1 cellular context compared by ENCODE assay signal in the genomic region with DNA sequence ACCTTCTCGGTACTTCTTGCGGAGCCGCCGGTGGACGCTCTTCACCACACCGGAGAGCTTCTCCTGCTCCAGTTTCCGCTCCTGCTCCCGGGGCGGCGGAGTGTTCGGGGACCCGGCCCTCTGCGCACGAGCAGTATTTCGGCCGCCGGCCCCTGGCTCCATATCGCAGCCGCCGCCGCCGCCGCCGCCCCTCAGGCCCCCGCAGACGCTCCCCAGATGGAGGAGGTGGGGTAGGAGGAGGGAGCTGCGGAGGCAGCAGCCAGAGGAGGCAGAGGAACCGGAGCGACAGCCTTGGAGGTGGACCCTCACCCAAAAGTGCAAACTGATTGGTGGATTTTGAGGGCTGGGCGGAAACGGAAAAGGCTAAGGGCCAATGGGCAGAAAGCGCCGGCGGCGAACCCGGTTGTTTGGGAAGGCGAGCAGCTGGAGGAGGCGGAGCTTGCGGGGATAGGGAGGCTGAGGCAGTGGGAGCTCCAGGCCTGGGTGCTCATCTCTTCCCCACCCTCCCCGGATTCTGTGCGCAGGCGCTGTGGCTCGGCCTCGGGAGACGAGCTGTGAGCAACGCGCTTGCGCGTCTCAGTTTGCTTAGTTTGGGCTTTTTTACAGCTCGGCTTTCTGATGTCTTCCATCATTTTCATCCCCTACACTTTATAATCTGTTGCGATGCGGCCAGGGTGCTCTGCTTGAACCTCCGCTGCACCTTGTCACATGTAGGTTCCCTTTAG.
A peak's percentile ranks its signal among the peaks of the same experiment; 100 is the strongest.
TF ChIP-seq lines count a peak whose summit lies in the region.

No MANE protein-coding gene starts in this region.

TF ChIP-seq in HepG2, 621 proteins besides CTCF, POLR2A, EP300 and RAD21 (continued from another document and continues in another):
- TF ChIP-seq, protein P1, sequence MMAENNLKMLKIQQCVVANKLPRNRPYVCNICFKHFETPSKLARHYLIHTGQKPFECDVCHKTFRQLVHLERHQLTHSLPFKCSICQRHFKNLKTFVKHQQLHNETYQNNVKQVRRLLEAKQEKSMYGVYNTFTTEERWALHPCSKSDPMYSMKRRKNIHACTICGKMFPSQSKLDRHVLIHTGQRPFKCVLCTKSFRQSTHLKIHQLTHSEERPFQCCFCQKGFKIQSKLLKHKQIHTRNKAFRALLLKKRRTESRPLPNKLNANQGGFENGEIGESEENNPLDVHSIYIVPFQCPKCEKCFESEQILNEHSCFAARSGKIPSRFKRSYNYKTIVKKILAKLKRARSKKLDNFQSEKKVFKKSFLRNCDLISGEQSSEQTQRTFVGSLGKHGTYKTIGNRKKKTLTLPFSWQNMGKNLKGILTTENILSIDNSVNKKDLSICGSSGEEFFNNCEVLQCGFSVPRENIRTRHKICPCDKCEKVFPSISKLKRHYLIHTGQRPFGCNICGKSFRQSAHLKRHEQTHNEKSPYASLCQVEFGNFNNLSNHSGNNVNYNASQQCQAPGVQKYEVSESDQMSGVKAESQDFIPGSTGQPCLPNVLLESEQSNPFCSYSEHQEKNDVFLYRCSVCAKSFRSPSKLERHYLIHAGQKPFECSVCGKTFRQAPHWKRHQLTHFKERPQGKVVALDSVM (CRISPR knock-in tag; IDR thresholded peaks at IDR 0.05): peak; percentile 97
- TF ChIP-seq KLF15 (CRISPR knock-in tag; IDR thresholded peaks at IDR 0.05; ENCODE audit: borderline replicate concordance): no peak
- TF ChIP-seq ZNF775 (CRISPR knock-in tag; IDR thresholded peaks at IDR 0.05; ENCODE audit: borderline replicate concordance): no peak
- TF ChIP-seq, protein P2, sequence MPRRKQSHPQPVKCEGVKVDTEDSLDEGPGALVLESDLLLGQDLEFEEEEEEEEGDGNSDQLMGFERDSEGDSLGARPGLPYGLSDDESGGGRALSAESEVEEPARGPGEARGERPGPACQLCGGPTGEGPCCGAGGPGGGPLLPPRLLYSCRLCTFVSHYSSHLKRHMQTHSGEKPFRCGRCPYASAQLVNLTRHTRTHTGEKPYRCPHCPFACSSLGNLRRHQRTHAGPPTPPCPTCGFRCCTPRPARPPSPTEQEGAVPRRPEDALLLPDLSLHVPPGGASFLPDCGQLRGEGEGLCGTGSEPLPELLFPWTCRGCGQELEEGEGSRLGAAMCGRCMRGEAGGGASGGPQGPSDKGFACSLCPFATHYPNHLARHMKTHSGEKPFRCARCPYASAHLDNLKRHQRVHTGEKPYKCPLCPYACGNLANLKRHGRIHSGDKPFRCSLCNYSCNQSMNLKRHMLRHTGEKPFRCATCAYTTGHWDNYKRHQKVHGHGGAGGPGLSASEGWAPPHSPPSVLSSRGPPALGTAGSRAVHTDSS (CRISPR knock-in tag; conservative IDR thresholded peaks at IDR 0.05): no peak
- TF ChIP-seq ZNF615 (CRISPR knock-in tag; IDR thresholded peaks at IDR 0.05; ENCODE audit: borderline replicate concordance): no peak
- TF ChIP-seq ISL2 (CRISPR knock-in tag; IDR thresholded peaks at IDR 0.05): no peak
- TF ChIP-seq THYN1 (CRISPR knock-in tag; IDR thresholded peaks at IDR 0.05; ENCODE audit: borderline replicate concordance, low read depth): no peak
- no peak for TF ChIP-seq SMARCC2 (IDR thresholded peaks at IDR 0.05)
- TF ChIP-seq MTA3 (CRISPR knock-in tag; IDR thresholded peaks at IDR 0.05): no peak
- TF ChIP-seq ZNF773 (CRISPR knock-in tag; IDR thresholded peaks at IDR 0.05; ENCODE audit: borderline replicate concordance): no peak
- peak; percentile 79; the same call in 1 of the 2 replicates for TF ChIP-seq KLF11 (CRISPR knock-in tag; IDR thresholded peaks at IDR 0.05)
- TF ChIP-seq PAWR (CRISPR knock-in tag; IDR thresholded peaks at IDR 0.05; ENCODE audit: borderline replicate concordance): no peak
- no peak for TF ChIP-seq SNAI1 (CRISPR knock-in tag; IDR thresholded peaks at IDR 0.05; ENCODE audit: borderline replicate concordance)
- TF ChIP-seq TMF1 (CRISPR knock-in tag; IDR thresholded peaks at IDR 0.05; ENCODE audit: low read depth): no peak
- no peak for TF ChIP-seq ZNF564 (CRISPR knock-in tag; IDR thresholded peaks at IDR 0.05)
- no peak for TF ChIP-seq PHF21A (CRISPR knock-in tag; IDR thresholded peaks at IDR 0.05)
- TF ChIP-seq SP1 (IDR thresholded peaks at IDR 0.05): no peak
- TF ChIP-seq SP1 (CRISPR knock-in tag; IDR thresholded peaks at IDR 0.05): peak; percentile 53; the same call in 1 of the 2 replicates
- TF ChIP-seq, protein P3, sequence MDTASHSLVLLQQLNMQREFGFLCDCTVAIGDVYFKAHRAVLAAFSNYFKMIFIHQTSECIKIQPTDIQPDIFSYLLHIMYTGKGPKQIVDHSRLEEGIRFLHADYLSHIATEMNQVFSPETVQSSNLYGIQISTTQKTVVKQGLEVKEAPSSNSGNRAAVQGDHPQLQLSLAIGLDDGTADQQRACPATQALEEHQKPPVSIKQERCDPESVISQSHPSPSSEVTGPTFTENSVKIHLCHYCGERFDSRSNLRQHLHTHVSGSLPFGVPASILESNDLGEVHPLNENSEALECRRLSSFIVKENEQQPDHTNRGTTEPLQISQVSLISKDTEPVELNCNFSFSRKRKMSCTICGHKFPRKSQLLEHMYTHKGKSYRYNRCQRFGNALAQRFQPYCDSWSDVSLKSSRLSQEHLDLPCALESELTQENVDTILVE (CRISPR knock-in tag; IDR thresholded peaks at IDR 0.05): peak; percentile 44; the same call in 1 of the 2 replicates
- TF ChIP-seq, protein P4, sequence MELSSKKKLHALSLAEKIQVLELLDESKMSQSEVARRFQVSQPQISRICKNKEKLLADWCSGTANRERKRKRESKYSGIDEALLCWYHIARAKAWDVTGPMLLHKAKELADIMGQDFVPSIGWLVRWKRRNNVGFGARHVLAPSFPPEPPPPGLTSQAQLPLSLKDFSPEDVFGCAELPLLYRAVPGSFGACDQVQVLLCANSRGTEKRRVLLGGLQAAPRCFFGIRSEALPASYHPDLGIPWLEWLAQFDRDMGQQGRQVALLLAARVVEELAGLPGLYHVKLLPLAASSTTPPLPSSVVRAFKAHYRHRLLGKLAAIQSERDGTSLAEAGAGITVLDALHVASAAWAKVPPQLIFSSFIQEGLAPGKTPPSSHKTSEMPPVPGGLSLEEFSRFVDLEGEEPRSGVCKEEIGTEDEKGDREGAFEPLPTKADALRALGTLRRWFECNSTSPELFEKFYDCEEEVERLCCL (CRISPR knock-in tag; IDR thresholded peaks at IDR 0.05; ENCODE audit: borderline replicate concordance): no peak
- TF ChIP-seq ELF1 (CRISPR knock-in tag; IDR thresholded peaks at IDR 0.05): peak; percentile 71; the same call in 1 of the 2 replicates
- TF ChIP-seq, protein P5, sequence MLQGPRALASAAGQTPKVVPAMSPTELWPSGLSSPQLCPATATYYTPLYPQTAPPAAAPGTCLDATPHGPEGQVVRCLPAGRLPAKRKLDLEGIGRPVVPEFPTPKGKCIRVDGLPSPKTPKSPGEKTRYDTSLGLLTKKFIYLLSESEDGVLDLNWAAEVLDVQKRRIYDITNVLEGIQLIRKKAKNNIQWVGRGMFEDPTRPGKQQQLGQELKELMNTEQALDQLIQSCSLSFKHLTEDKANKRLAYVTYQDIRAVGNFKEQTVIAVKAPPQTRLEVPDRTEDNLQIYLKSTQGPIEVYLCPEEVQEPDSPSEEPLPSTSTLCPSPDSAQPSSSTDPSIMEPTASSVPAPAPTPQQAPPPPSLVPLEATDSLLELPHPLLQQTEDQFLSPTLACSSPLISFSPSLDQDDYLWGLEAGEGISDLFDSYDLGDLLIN (CRISPR knock-in tag; IDR thresholded peaks at IDR 0.05; ENCODE audit: borderline replicate concordance): no peak
- TF ChIP-seq, protein P6, sequence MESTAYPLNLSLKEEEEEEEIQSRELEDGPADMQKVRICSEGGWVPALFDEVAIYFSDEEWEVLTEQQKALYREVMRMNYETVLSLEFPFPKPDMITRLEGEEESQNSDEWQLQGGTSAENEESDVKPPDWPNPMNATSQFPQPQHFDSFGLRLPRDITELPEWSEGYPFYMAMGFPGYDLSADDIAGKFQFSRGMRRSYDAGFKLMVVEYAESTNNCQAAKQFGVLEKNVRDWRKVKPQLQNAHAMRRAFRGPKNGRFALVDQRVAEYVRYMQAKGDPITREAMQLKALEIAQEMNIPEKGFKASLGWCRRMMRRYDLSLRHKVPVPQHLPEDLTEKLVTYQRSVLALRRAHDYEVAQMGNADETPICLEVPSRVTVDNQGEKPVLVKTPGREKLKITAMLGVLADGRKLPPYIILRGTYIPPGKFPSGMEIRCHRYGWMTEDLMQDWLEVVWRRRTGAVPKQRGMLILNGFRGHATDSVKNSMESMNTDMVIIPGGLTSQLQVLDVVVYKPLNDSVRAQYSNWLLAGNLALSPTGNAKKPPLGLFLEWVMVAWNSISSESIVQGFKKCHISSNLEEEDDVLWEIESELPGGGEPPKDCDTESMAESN (CRISPR knock-in tag; conservative IDR thresholded peaks at IDR 0.05): 0 out of 2 replicates have a peak, but pooled peaks have one; percentile 18
- TF ChIP-seq ZNF441 (CRISPR knock-in tag; IDR thresholded peaks at IDR 0.05; ENCODE audit: borderline replicate concordance): 0 out of 2 replicates have a peak, but pooled peaks have one; percentile 31
- TF ChIP-seq TEAD2 (CRISPR knock-in tag; IDR thresholded peaks at IDR 0.05): no peak
- TF ChIP-seq CC2D1A (CRISPR knock-in tag; IDR thresholded peaks at IDR 0.05): no peak
- 0 out of 2 replicates have a peak, but pooled peaks have one; percentile 44 for TF ChIP-seq SP5 (CRISPR knock-in tag; IDR thresholded peaks at IDR 0.05; ENCODE audit: borderline replicate concordance, low read depth)
- TF ChIP-seq CHCHD3 (CRISPR knock-in tag; IDR thresholded peaks at IDR 0.05): no peak
- TF ChIP-seq CREM (IDR thresholded peaks at IDR 0.05): peak; percentile 77; the same call in 1 of the 2 replicates
- TF ChIP-seq CREM (CRISPR knock-in tag; IDR thresholded peaks at IDR 0.05): no peak
- TF ChIP-seq NFRKB (IDR thresholded peaks at IDR 0.05): no peak
- TF ChIP-seq, protein P7, sequence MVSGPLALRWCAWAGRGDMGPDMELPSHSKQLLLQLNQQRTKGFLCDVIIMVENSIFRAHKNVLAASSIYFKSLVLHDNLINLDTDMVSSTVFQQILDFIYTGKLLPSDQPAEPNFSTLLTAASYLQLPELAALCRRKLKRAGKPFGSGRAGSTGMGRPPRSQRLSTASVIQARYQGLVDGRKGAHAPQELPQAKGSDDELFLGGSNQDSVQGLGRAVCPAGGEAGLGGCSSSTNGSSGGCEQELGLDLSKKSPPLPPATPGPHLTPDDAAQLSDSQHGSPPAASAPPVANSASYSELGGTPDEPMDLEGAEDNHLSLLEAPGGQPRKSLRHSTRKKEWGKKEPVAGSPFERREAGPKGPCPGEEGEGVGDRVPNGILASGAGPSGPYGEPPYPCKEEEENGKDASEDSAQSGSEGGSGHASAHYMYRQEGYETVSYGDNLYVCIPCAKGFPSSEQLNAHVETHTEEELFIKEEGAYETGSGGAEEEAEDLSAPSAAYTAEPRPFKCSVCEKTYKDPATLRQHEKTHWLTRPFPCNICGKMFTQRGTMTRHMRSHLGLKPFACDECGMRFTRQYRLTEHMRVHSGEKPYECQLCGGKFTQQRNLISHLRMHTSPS (CRISPR knock-in tag; IDR thresholded peaks at IDR 0.05; ENCODE audit: low read depth): no peak
- no peak for TF ChIP-seq ZBTB3 (CRISPR knock-in tag; IDR thresholded peaks at IDR 0.05; ENCODE audit: borderline replicate concordance, low read depth)
- TF ChIP-seq RNF2 (conservative IDR thresholded peaks at IDR 0.05; ENCODE audit: low read depth): no peak
- 0 out of 2 replicates have a peak, but pooled peaks have one; percentile 18 for TF ChIP-seq ZNF205 (CRISPR knock-in tag; IDR thresholded peaks at IDR 0.05)
- no peak for TF ChIP-seq NFIC (IDR thresholded peaks at IDR 0.05; ENCODE audit: low read length)
- TF ChIP-seq, protein P8, sequence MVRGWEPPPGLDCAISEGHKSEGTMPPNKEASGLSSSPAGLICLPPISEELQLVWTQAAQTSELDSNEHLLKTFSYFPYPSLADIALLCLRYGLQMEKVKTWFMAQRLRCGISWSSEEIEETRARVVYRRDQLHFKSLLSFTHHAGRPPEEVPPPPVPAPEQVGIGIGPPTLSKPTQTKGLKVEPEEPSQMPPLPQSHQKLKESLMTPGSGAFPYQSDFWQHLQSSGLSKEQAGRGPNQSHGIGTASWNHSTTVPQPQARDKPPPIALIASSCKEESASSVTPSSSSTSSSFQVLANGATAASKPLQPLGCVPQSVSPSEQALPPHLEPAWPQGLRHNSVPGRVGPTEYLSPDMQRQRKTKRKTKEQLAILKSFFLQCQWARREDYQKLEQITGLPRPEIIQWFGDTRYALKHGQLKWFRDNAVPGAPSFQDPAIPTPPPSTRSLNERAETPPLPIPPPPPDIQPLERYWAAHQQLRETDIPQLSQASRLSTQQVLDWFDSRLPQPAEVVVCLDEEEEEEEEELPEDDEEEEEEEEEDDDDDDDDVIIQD (CRISPR knock-in tag; IDR thresholded peaks at IDR 0.05; ENCODE audit: low read depth): peak; percentile 39; the same call in 1 of the 2 replicates
- TF ChIP-seq ZNF816 (CRISPR knock-in tag; IDR thresholded peaks at IDR 0.05; ENCODE audit: borderline replicate concordance): no peak
- TF ChIP-seq ZNF10 (CRISPR knock-in tag; IDR thresholded peaks at IDR 0.05; ENCODE audit: borderline replicate concordance, low read depth): no peak
- 0 out of 2 replicates have a peak, but pooled peaks have one; percentile 44 for TF ChIP-seq ZNF850 (CRISPR knock-in tag; conservative IDR thresholded peaks at IDR 0.05)
- TF ChIP-seq ZNF792 (CRISPR knock-in tag; IDR thresholded peaks at IDR 0.05): no peak
- TF ChIP-seq KLF13 (CRISPR knock-in tag; IDR thresholded peaks at IDR 0.05): no peak
- no peak for TF ChIP-seq SSRP1 (CRISPR knock-in tag; IDR thresholded peaks at IDR 0.05)
- TF ChIP-seq MIXL1 (CRISPR knock-in tag; IDR thresholded peaks at IDR 0.05): no peak
- TF ChIP-seq, protein P9, sequence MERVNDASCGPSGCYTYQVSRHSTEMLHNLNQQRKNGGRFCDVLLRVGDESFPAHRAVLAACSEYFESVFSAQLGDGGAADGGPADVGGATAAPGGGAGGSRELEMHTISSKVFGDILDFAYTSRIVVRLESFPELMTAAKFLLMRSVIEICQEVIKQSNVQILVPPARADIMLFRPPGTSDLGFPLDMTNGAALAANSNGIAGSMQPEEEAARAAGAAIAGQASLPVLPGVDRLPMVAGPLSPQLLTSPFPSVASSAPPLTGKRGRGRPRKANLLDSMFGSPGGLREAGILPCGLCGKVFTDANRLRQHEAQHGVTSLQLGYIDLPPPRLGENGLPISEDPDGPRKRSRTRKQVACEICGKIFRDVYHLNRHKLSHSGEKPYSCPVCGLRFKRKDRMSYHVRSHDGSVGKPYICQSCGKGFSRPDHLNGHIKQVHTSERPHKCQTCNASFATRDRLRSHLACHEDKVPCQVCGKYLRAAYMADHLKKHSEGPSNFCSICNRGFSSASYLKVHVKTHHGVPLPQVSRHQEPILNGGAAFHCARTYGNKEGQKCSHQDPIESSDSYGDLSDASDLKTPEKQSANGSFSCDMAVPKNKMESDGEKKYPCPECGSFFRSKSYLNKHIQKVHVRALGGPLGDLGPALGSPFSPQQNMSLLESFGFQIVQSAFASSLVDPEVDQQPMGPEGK (CRISPR knock-in tag; IDR thresholded peaks at IDR 0.05): peak; percentile 94
- no peak for TF ChIP-seq NCOR1 (IDR thresholded peaks at IDR 0.05; ENCODE audit: borderline replicate concordance, low read length)
- no peak for TF ChIP-seq BCL6 (CRISPR knock-in tag; IDR thresholded peaks at IDR 0.05)
- TF ChIP-seq, protein P10, sequence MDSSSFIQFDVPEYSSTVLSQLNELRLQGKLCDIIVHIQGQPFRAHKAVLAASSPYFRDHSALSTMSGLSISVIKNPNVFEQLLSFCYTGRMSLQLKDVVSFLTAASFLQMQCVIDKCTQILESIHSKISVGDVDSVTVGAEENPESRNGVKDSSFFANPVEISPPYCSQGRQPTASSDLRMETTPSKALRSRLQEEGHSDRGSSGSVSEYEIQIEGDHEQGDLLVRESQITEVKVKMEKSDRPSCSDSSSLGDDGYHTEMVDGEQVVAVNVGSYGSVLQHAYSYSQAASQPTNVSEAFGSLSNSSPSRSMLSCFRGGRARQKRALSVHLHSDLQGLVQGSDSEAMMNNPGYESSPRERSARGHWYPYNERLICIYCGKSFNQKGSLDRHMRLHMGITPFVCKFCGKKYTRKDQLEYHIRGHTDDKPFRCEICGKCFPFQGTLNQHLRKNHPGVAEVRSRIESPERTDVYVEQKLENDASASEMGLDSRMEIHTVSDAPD (CRISPR knock-in tag; IDR thresholded peaks at IDR 0.05): no peak
- TF ChIP-seq TSC22D2 (CRISPR knock-in tag; IDR thresholded peaks at IDR 0.05; ENCODE audit: borderline replicate concordance): no peak
